9 cellular contexts compared by ENCODE assay signal in genomic region chr2:95323347-95324155, GRCh38. TPM values are rescaled to one million over a fixed set of nuclear protein-coding genes. Genes with fewer than 3 reads are reported as not detected.
DNase-seq lines count a peak whose midpoint lies in the region; ATAC-seq and TF ChIP-seq lines count a peak whose summit lies in the region.
"Had no signal": no experiment of that assay in that cellular context is flagged by ENCODE, and none has a peak within 500 bp of the region (broad histone marks: within the 10 kb centered on the region; RNA-seq: fewer than 3 reads in every experiment).

No MANE protein-coding gene starts in this region.

- H3K4me3 ChIP-seq in dorsolateral prefrontal cortex (no peak overlapping the region), psoas muscle (no peak overlapping the region)
- H3K4me3 ChIP-seq: BLaER1 treated with 17β-estradiol and CSF1 and Interleukin-3, amounts not matched to agents 10 nM and 100 nM had no signal

- H3K27ac ChIP-seq in dorsolateral prefrontal cortex, result peak overlapping the region in 2 of 59 donors; percentile 21 to 57
- H3K27ac ChIP-seq in psoas muscle, result no peak overlapping the region
- H3K27ac ChIP-seq: BLaER1 treated with 17β-estradiol and CSF1 and Interleukin-3, amounts not matched to agents 10 nM and 100 nM had no signal

- WGBS in psoas muscle, 3 donors, result 70 to 78% (median 77%) methylated on average over 25 to 26 of the region's 26 CpGs

- TF ChIP-seq CTCF in dorsolateral prefrontal cortex (IDR thresholded peaks at IDR 0.05 in 54 of 56, conservative IDR thresholded peaks at IDR 0.05 in 2 of 56; ENCODE audit: low read depth in 1 of 56, partially characterized antibody in 56 of 56), result peak in 45 of 56 donors; percentile 14 to 67 (median 38)
- TF ChIP-seq CTCF in psoas muscle (IDR thresholded peaks at IDR 0.05), result peak; percentile 15

- intact Hi-C loops in dorsolateral prefrontal cortex (cut with DNase I), result no loop called here
- intact Hi-C loops in psoas muscle (cut with DNase I), result no loop called here

- H3K36me3 ChIP-seq in psoas muscle (ENCODE audit: insufficient read depth in 1 of 2, low read depth in 1 of 2), result no peaks in the 10 kb centered on the region
- H3K36me3 ChIP-seq: BLaER1 treated with 17β-estradiol and CSF1 and Interleukin-3, amounts not matched to agents 10 nM and 100 nM had no signal

- DNase-seq in NCI-H2107 (lab: John Stamatoyannopoulos, UW) (peak; percentile 21), NCI-H2107 treated with DMSO at 0.1 percent for 48 hours (lab: John Stamatoyannopoulos, UW; ENCODE audit: unreplicated experiment) (no peak), NAMALWA (ENCODE audit: low spot score) (peak; percentile 28), dorsolateral prefrontal cortex (peak in 1 of 10 donors; percentile 55), psoas muscle (no peak), occipital lobe (lab: John Stamatoyannopoulos, UW) (no peak), EL (no peak)
- no peak for DNase-seq in central memory CD4-positive, alpha-beta T cell

- H3K27me3 ChIP-seq in dorsolateral prefrontal cortex, result no peaks in the 10 kb centered on the region
- no peaks in the 10 kb centered on the region for H3K27me3 ChIP-seq in psoas muscle (ENCODE audit: insufficient read depth in 3 of 3, low read length in 2 of 3)
- H3K27me3 ChIP-seq: BLaER1 treated with 17β-estradiol and CSF1 and Interleukin-3, amounts not matched to agents 10 nM and 100 nM had no signal

- no peak for ATAC-seq in psoas muscle

- no peaks in the 10 kb centered on the region for H3K4me1 ChIP-seq in psoas muscle
- H3K4me1 ChIP-seq: BLaER1 treated with 17β-estradiol and CSF1 and Interleukin-3, amounts not matched to agents 10 nM and 100 nM had no signal

- no peaks in the 10 kb centered on the region for H3K9me3 ChIP-seq in psoas muscle
- H3K9me3 ChIP-seq: BLaER1 treated with 17β-estradiol and CSF1 and Interleukin-3, amounts not matched to agents 10 nM and 100 nM had no signal

RNA-seq across cellular contexts. Expression of gene KCNIP3, which starts 26.4 kb away (rescaled TPM):
- 100 to 1,000 TPM in 1 of 120 experiments, 10 to 100 TPM in 119; 28.2 to 102 (median 60.5) TPM for total RNA-seq in dorsolateral prefrontal cortex
- 1 to 10 TPM in 2 of 4 donors, under 1 TPM in 2; 0.93 to 2.0 (median 1.1) TPM for total RNA-seq in psoas muscle
- polyA plus RNA-seq in psoas muscle, result 1 to 10 TPM; 1.3 to 2.0 (median 1.8) TPM
- total RNA-seq in occipital lobe, result 6.9 TPM

RNA-seq across cellular contexts. Expression of gene PROM2, which starts 49.3 kb away (rescaled TPM):
- total RNA-seq in dorsolateral prefrontal cortex (10 to 100 TPM in 36 of 120 experiments, 1 to 10 TPM in 84; 4.2 to 20.6 (median 8.8) TPM), psoas muscle (1 to 10 TPM in 2 of 4 donors, under 1 TPM in 2; 0.54 to 1.4 (median 1.1) TPM), occipital lobe (1.2 TPM)
- 1 to 10 TPM in 1 of 3 donors, under 1 TPM in 2; 0.18 to 1.3 (median 0.32) TPM for polyA plus RNA-seq in psoas muscle

Comparison
In these comparisons a context has a peak if more than half of its experiments do, and no peak if none do; other contexts are left out.
1. DNase-seq: peak in NCI-H2107 (single experiment) and NAMALWA (single experiment); none in NCI-H2107 treated with DMSO at 0.1 percent for 48 hours (single experiment), psoas muscle (0 of 2), occipital lobe (single experiment), EL (single experiment) and central memory CD4-positive, alpha-beta T cell (single experiment).